ENCODE assay signal across 16 cellular contexts in the genomic region with DNA sequence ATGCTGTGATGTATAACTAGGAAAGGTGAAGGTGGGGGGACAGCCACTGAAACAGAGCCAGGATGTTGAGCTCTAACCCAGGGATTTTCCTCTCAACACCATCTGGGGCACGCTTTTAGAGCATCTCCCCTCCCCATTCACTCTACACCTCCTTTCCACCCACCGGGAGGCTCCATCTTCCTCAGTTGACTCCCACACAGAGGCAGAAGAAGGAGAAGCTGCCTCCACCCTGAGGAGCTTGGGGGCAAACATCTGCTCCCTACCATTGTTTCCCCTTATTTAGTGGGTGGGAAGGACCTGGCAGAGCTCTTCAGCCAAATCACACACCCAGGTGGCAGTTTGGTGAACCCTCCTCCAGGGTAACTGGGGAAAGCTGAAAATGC. TPM values are rescaled to one million over a fixed set of nuclear protein-coding genes. Genes with fewer than 3 reads are reported as not detected.
A peak's percentile ranks its signal among the peaks of the same experiment; 100 is the strongest.
DNase-seq lines count a peak whose midpoint lies in the region; ATAC-seq and TF ChIP-seq lines count a peak whose summit lies in the region.
"Had no signal": no experiment of that assay in that cellular context is flagged by ENCODE, and none has a peak within 500 bp of the region (broad histone marks: within the 10 kb centered on the region; RNA-seq: fewer than 3 reads in every experiment).

No MANE protein-coding gene starts in this region.

- intact Hi-C loops in activated CD4-positive, alpha-beta T cell treated with anti-CD3 and anti-CD28 coated beads for 36 hours (cut with DNase I, micrococcal nuclease): no loop called here

- H3K9ac ChIP-seq in BLaER1: no peak overlapping the region
- H3K9ac ChIP-seq in SK-N-SH: no peak overlapping the region

- H3K4me2 ChIP-seq in BLaER1 (peak overlapping the region; percentile 87), SK-N-SH (no peak overlapping the region)
- H3K4me2 ChIP-seq: A549, PC-9 had no signal

- no peak overlapping the region for H3K4me3 ChIP-seq in BLaER1
- no peak overlapping the region for H3K4me3 ChIP-seq in SK-N-SH (ENCODE audit: low read depth in 2 of 2, low read length in 1 of 2)
- H3K4me3 ChIP-seq: A549, HAP-1, K562, PC-9 had no signal

- H3K9me3 Mint-ChIP-seq in activated CD4-positive, alpha-beta T cell treated with anti-CD3 and anti-CD28 coated beads for 36 hours (ENCODE audit: low read depth): no peaks in the 10 kb centered on the region

- H3K9me2 ChIP-seq in SK-N-SH: no peaks in the 10 kb centered on the region

- H3K27ac Mint-ChIP-seq in activated CD4-positive, alpha-beta T cell treated with anti-CD3 and anti-CD28 coated beads for 36 hours: no peak overlapping the region

- POLR2A ChIA-PET in activated CD4-positive, alpha-beta T cell treated with anti-CD3 and anti-CD28 coated beads for 36 hours (lab: Charles Lee): interaction anchor here (0.6 kb wide), 1 partner anchor 33 kb away, joined by 6 read pairs; no protein-coding TSS in a partner anchor
- POLR2A ChIA-PET in SK-N-SH (lab: Yijun Ruan, JAX): interaction anchor here (0.8 kb wide), 1 partner anchor 40 kb away, joined by 3 read pairs; no protein-coding TSS in a partner anchor

- H3K27me3 Mint-ChIP-seq in activated CD4-positive, alpha-beta T cell treated with anti-CD3 and anti-CD28 coated beads for 36 hours: no peaks in the 10 kb centered on the region

- H3K4me3 Mint-ChIP-seq in activated CD4-positive, alpha-beta T cell treated with anti-CD3 and anti-CD28 coated beads for 36 hours: no peak overlapping the region

- H3K36me3 Mint-ChIP-seq in activated CD4-positive, alpha-beta T cell treated with anti-CD3 and anti-CD28 coated beads for 36 hours (ENCODE audit: low read depth): no peaks in the 10 kb centered on the region

- H3K9me3 ChIP-seq in BLaER1 (no peaks in the 10 kb centered on the region), SK-N-SH (no peaks in the 10 kb centered on the region)
- H3K9me3 ChIP-seq: A549, HAP-1 had no signal

- peak; percentile 19 for DNase-seq in DMS 273 treated with DMSO at 0.1 percent for 48 hours (lab: John Stamatoyannopoulos, UW)
- DNase-seq in NCI-H2171 treated with DMSO at 0.1 percent for 48 hours (lab: John Stamatoyannopoulos, UW): peak; percentile 84
- DNase-seq in medulla oblongata (ENCODE audit: extremely low spot score): peak; percentile 1
- no peak for DNase-seq in HT-29 (ENCODE audit: low spot score)
- no peak for DNase-seq in activated CD4-positive, alpha-beta T cell treated with anti-CD3 and anti-CD28 coated beads for 36 hours
- DNase-seq in DMS53 treated with DMSO at 0.1 percent for 48 hours (lab: John Stamatoyannopoulos, UW; ENCODE audit: unreplicated experiment): no peak
- no peak for DNase-seq in SK-N-SH
- DNase-seq: NCI-H1436, NCI-H345, PC-9 had no signal

- WGBS in SK-N-SH (ENCODE audit: low lambda C conversion rate): 20% methylated on average over 2 of the region's 2 CpGs

- ATAC-seq in activated CD4-positive, alpha-beta T cell treated with anti-CD3 and anti-CD28 coated beads for 36 hours: no peak

- H3K36me3 ChIP-seq in BLaER1 (no peaks in the 10 kb centered on the region), SK-N-SH (replicated peaks in 1 of 2; ENCODE audit: control insufficient read depth in 1 of 2, insufficient read depth in 2 of 2, low read length in 1 of 2) (no peaks in the 10 kb centered on the region)
- H3K36me3 ChIP-seq: HAP-1 had no signal

- H3K79me2 ChIP-seq in SK-N-SH (ENCODE audit: insufficient read depth): no peaks in the 10 kb centered on the region

- H3K4me1 ChIP-seq in BLaER1 (peaks cover 81% of the 10 kb centered on the region), SK-N-SH (ENCODE audit: control insufficient read depth in 1 of 2, insufficient read depth in 2 of 2, low read depth in 1 of 2, low read length in 1 of 2) (peaks cover 7 to 10% of the 10 kb centered on the region in 2 experiments; a peak in 2 of 4 replicates)
- H3K4me1 ChIP-seq: A549 had no signal

- no peaks in the 10 kb centered on the region for H4K20me1 ChIP-seq in BLaER1
- H4K20me1 ChIP-seq in SK-N-SH (ENCODE audit: insufficient read depth): no peaks in the 10 kb centered on the region

- CTCF ChIA-PET in activated CD4-positive, alpha-beta T cell treated with anti-CD3 and anti-CD28 coated beads for 36 hours (lab: Charles Lee): interaction anchor here (0.7 to 0.9 kb wide), 9 partner anchors 8 to 232 kb away, joined by 3 to 5 read pairs (median 3); a partner anchor contains a TSS
- CTCF ChIA-PET in SK-N-SH (lab: Yijun Ruan, JAX): interaction anchor here (1.1 to 1.5 kb wide), 2 partner anchors 97 to 211 kb away, joined by 3 to 6 read pairs; no protein-coding TSS in a partner anchor

- H3K27me3 ChIP-seq in BLaER1 (no peaks in the 10 kb centered on the region), SK-N-SH (ENCODE audit: insufficient read depth) (no peaks in the 10 kb centered on the region)

- no peak for TF ChIP-seq EP300 in SK-N-SH (IDR thresholded peaks at IDR 0.05; ENCODE audit: borderline replicate concordance in 1 of 2, low read depth in 1 of 2, low read length in 1 of 2)

- peaks cover 18% of the 10 kb centered on the region for H3K4me1 Mint-ChIP-seq in activated CD4-positive, alpha-beta T cell treated with anti-CD3 and anti-CD28 coated beads for 36 hours

- H2AFZ ChIP-seq in SK-N-SH (ENCODE audit: low read depth): no peak overlapping the region
- H2AFZ ChIP-seq: PC-9 had no signal

- TF ChIP-seq CTCF in SK-N-SH (IDR thresholded peaks at IDR 0.05): no peak

- H3K27ac ChIP-seq in BLaER1 (0 out of 2 replicates have a peak overlapping the region, but pooled peaks have one; percentile 18), SK-N-SH (ENCODE audit: low read depth in 2 of 2, low read length in 1 of 2) (no peak overlapping the region)
- H3K27ac ChIP-seq: A549, C4-2B, PC-9 had no signal

- no peak for TF ChIP-seq RAD21 in SK-N-SH (IDR thresholded peaks at IDR 0.05; ENCODE audit: low read length)

- no peaks in the 10 kb centered on the region for H3F3A ChIP-seq in SK-N-SH (replicated peaks; ENCODE audit: insufficient read depth)

TF ChIP-seq in SK-N-SH, 30 proteins besides CTCF, POLR2A, EP300 and RAD21:
- no peak for TF ChIP-seq RXRA (IDR thresholded peaks at IDR 0.05; ENCODE audit: borderline replicate concordance, low read depth)
- TF ChIP-seq, protein P1, sequence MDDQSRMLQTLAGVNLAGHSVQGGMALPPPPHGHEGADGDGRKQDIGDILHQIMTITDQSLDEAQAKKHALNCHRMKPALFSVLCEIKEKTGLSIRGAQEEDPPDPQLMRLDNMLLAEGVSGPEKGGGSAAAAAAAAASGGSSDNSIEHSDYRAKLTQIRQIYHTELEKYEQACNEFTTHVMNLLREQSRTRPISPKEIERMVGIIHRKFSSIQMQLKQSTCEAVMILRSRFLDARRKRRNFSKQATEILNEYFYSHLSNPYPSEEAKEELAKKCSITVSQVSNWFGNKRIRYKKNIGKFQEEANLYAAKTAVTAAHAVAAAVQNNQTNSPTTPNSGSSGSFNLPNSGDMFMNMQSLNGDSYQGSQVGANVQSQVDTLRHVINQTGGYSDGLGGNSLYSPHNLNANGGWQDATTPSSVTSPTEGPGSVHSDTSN (IDR thresholded peaks at IDR 0.05): no peak
- TF ChIP-seq, protein P2, sequence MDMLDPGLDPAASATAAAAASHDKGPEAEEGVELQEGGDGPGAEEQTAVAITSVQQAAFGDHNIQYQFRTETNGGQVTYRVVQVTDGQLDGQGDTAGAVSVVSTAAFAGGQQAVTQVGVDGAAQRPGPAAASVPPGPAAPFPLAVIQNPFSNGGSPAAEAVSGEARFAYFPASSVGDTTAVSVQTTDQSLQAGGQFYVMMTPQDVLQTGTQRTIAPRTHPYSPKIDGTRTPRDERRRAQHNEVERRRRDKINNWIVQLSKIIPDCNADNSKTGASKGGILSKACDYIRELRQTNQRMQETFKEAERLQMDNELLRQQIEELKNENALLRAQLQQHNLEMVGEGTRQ (IDR thresholded peaks at IDR 0.05; ENCODE audit: borderline replicate concordance, low read depth, low read length): no peak
- no peak for TF ChIP-seq RFX5 (IDR thresholded peaks at IDR 0.05; ENCODE audit: low read length)
- no peak for TF ChIP-seq ELF1 (IDR thresholded peaks at IDR 0.05)
- no peak for TF ChIP-seq SMC3 (IDR thresholded peaks at IDR 0.05; ENCODE audit: low read depth, low read length)

RNA-seq across cellular contexts. Expression of a gene that starts 50.0 kb away (rescaled TPM):
- not detected in 2 replicates for total RNA-seq in HT-29 (2014; rRNA removed; shearing (Covaris generic))
- total RNA-seq in activated CD4-positive, alpha-beta T cell treated with anti-CD3 and anti-CD28 coated beads for 36 hours: 1 to 10 TPM; 5.4 to 6.1 TPM
- polyA plus RNA-seq in SK-N-SH (2012; rRNA removed): 0.86 and 1.3 TPM in 2 replicates
- polyA plus RNA-seq in SK-N-SH (2012; cell fraction: cytosol; rRNA removed): 0.79 and 1.1 TPM in 2 replicates
- 0.48 and 0.55 TPM in 2 replicates for polyA plus RNA-seq in SK-N-SH (2012; cell fraction: nucleus; rRNA removed)
- total RNA-seq: PC-9, SK-MEL-5 had no signal
- polyA plus RNA-seq: K562 had no signal

Comparison
In these comparisons a context has a peak if more than half of its experiments do, and no peak if none do; other contexts are left out.
1. DNase-seq: peak in DMS 273 treated with DMSO at 0.1 percent for 48 hours (single experiment), NCI-H2171 treated with DMSO at 0.1 percent for 48 hours (single experiment) and medulla oblongata (single experiment); none in HT-29 (single experiment), activated CD4-positive, alpha-beta T cell treated with anti-CD3 and anti-CD28 coated beads for 36 hours (single experiment), DMS53 treated with DMSO at 0.1 percent for 48 hours (single experiment) and SK-N-SH (single experiment).